Comparison of ENCODE assay signal across 2 cellular contexts in the genomic region with DNA sequence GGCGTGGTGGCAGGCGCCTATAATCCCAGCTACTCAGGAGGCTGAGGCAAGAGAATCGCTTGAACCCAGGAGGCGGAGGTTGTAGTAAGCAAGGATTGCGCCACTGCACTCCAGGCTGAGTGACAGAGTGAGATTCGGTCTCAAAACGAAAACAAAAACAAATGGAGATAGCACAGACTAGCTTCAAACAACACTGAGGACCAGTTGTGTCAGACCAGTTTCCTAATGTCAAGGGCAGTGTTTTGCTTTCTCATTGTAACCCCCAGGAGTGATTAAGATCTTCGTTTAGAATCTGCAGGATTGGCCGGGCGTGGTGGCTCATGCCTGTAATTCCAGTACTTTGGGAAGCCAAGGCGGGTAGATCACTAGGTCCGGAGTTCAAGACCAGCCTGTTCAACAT.
TF ChIP-seq lines count a peak whose summit lies in the region.

No MANE protein-coding gene starts in this region.

TF ChIP-seq in HepG2, 621 proteins besides CTCF, POLR2A, EP300 and RAD21 (continues in another document):
- TF ChIP-seq PBX3 (CRISPR knock-in tag; IDR thresholded peaks at IDR 0.05; ENCODE audit: borderline replicate concordance) (no peak), ZSCAN21 (CRISPR knock-in tag; IDR thresholded peaks at IDR 0.05; ENCODE audit: borderline replicate concordance) (0 out of 2 replicates have a peak, but pooled peaks have one; percentile 19), ZMYM2 (CRISPR knock-in tag; IDR thresholded peaks at IDR 0.05) (peak; percentile 80), THAP11 (CRISPR knock-in tag; IDR thresholded peaks at IDR 0.05) (no peak), HNF4A (CRISPR knock-in tag; IDR thresholded peaks at IDR 0.05) (no peak; the same call in 1 of the 2 replicates), ZNF264 (CRISPR knock-in tag; IDR thresholded peaks at IDR 0.05) (no peak), U2AF2 (IDR thresholded peaks at IDR 0.05; ENCODE audit: low read depth, low read length) (no peak), ZNF10 (CRISPR knock-in tag; IDR thresholded peaks at IDR 0.05; ENCODE audit: borderline replicate concordance, low read depth) (no peak), ELF1 (CRISPR knock-in tag; IDR thresholded peaks at IDR 0.05) (no peak), ZMYM4 (CRISPR knock-in tag; IDR thresholded peaks at IDR 0.05) (peak; percentile 30; the same call in 1 of the 2 replicates), ZNF143 (CRISPR knock-in tag; IDR thresholded peaks at IDR 0.05) (no peak), KMT2B (CRISPR knock-in tag; IDR thresholded peaks at IDR 0.05) (no peak), ARHGAP35 (CRISPR knock-in tag; IDR thresholded peaks at IDR 0.05; ENCODE audit: borderline replicate concordance) (peak; percentile 10; the same call in 1 of the 2 replicates), EZH2 (conservative IDR thresholded peaks at IDR 0.05; ENCODE audit: low read depth, low read length) (no peak), SNRNP70 (IDR thresholded peaks at IDR 0.05; ENCODE audit: low read depth, low read length) (no peak), SAP130 (CRISPR knock-in tag; IDR thresholded peaks at IDR 0.05; ENCODE audit: low read depth) (peak; percentile 39), HNF4G (IDR thresholded peaks at IDR 0.05; ENCODE audit: borderline replicate concordance, low read depth, low read length) (no peak), HNF4G (CRISPR knock-in tag; IDR thresholded peaks at IDR 0.05; ENCODE audit: borderline replicate concordance, low read depth) (no peak), SMAD9 (CRISPR knock-in tag; IDR thresholded peaks at IDR 0.05) (0 out of 2 replicates have a peak, but pooled peaks have one; percentile 61), CCAR2 (optimal IDR thresholded peaks at IDR 0.05; ENCODE audit: low read depth, low read length) (no peak), ZXDC (CRISPR knock-in tag; IDR thresholded peaks at IDR 0.05) (0 out of 2 replicates have a peak, but pooled peaks have one; percentile 31)
- TF ChIP-seq, protein P1, sequence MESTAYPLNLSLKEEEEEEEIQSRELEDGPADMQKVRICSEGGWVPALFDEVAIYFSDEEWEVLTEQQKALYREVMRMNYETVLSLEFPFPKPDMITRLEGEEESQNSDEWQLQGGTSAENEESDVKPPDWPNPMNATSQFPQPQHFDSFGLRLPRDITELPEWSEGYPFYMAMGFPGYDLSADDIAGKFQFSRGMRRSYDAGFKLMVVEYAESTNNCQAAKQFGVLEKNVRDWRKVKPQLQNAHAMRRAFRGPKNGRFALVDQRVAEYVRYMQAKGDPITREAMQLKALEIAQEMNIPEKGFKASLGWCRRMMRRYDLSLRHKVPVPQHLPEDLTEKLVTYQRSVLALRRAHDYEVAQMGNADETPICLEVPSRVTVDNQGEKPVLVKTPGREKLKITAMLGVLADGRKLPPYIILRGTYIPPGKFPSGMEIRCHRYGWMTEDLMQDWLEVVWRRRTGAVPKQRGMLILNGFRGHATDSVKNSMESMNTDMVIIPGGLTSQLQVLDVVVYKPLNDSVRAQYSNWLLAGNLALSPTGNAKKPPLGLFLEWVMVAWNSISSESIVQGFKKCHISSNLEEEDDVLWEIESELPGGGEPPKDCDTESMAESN (CRISPR knock-in tag; conservative IDR thresholded peaks at IDR 0.05), result 0 out of 2 replicates have a peak, but pooled peaks have one; percentile 26
- TF ChIP-seq, protein P2, sequence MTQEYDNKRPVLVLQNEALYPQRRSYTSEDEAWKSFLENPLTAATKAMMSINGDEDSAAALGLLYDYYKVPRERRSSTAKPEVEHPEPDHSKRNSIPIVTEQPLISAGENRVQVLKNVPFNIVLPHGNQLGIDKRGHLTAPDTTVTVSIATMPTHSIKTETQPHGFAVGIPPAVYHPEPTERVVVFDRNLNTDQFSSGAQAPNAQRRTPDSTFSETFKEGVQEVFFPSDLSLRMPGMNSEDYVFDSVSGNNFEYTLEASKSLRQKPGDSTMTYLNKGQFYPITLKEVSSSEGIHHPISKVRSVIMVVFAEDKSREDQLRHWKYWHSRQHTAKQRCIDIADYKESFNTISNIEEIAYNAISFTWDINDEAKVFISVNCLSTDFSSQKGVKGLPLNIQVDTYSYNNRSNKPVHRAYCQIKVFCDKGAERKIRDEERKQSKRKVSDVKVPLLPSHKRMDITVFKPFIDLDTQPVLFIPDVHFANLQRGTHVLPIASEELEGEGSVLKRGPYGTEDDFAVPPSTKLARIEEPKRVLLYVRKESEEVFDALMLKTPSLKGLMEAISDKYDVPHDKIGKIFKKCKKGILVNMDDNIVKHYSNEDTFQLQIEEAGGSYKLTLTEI (CRISPR knock-in tag; conservative IDR thresholded peaks at IDR 0.05), result no peak

TF ChIP-seq in endothelial cell of umbilical vein, 7 proteins besides CTCF, POLR2A, EP300 and RAD21:
- TF ChIP-seq FOS (IDR thresholded peaks at IDR 0.05; ENCODE audit: borderline replicate concordance, insufficient read depth, low read length) (no peak), EZH2 (IDR thresholded peaks at IDR 0.05; ENCODE audit: borderline replicate concordance, low read depth, low read length, severe bottlenecking) (no peak), JUN (IDR thresholded peaks at IDR 0.05; ENCODE audit: borderline replicate concordance, insufficient read depth, insufficient read length, low read depth) (no peak), POLR2AphosphoS5 (IDR thresholded peaks at IDR 0.05; ENCODE audit: insufficient read depth, low read depth, low read length) (no peak), MYC (IDR thresholded peaks at IDR 0.05; ENCODE audit: low read depth, low read length) (no peak), GATA2 (IDR thresholded peaks at IDR 0.05; ENCODE audit: insufficient read depth, insufficient read length, low read depth, low read length) (no peak)
- TF ChIP-seq, protein P3, sequence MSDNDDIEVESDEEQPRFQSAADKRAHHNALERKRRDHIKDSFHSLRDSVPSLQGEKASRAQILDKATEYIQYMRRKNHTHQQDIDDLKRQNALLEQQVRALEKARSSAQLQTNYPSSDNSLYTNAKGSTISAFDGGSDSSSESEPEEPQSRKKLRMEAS (IDR thresholded peaks at IDR 0.05; ENCODE audit: insufficient read depth, insufficient read length), result no peak
TF ChIP-seq in endothelial cell of umbilical vein: peak in this region for 0.
